Comparison of ENCODE assay signal across 10 cellular contexts in the genomic region with DNA sequence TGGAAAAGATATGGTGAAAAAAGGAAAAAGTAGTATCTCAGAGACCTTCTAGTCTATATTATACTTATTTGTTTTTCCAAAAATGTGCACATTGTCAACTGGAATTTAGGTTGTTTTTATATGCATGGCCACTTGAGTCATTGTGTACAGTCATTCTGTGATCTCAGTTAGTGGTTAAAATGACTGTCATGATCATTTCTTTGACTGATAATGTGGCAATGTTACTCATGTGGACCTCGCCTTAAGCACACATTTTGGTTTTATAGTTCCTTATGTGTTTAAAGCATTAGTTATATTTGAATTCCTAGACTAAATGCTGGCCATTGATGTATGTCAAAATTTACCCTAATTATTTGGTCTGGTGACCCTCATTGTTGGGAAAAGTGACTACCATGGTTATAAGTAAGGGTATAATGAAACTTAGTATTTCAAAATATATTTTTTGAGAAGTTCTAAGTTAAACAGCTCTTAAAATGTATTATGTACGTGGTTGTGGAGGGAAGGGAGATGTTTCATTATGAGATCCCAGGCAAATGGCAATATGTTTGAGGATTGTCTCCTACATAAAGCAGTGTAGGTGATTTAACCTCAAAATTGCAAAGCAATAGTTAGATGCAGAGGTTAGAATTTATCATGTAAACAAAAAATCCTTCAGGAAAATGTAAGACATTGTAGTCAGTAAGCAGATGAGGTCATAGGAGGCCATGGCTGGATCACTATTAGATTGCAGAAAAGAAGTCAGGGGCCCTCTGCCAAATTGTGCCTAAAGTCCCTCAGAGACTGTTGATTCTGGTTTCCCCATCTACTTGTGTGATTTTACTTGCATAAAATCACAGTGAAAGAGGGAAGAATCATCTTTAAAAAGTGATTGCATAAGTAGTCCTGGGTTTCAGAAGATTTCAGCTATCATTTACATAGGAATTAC. TPM values are rescaled to one million over a fixed set of nuclear protein-coding genes. Genes with fewer than 3 reads are reported as not detected.
DNase-seq lines count a peak whose midpoint lies in the region; ATAC-seq and TF ChIP-seq lines count a peak whose summit lies in the region.
"Had no signal": no experiment of that assay in that cellular context is flagged by ENCODE, and none has a peak within 500 bp of the region (broad histone marks: within the 10 kb centered on the region; RNA-seq: fewer than 3 reads in every experiment).

No MANE protein-coding gene starts in this region.

- H3K27ac ChIP-seq in smooth muscle cell (ENCODE audit: low read depth) (peak overlapping the region; percentile 89), vagina (no peak overlapping the region)

- no peaks in the 10 kb centered on the region for H3K36me3 ChIP-seq in smooth muscle cell (ENCODE audit: low read depth)
- H3K36me3 ChIP-seq in vagina = peaks cover 0 to 6% of the 10 kb centered on the region in 2 donors

- H3K9ac ChIP-seq in smooth muscle cell (ENCODE audit: low read depth) = peak overlapping the region; percentile 36

- no peaks in the 10 kb centered on the region for H3K27me3 ChIP-seq in smooth muscle cell (ENCODE audit: low read depth)
- no peaks in the 10 kb centered on the region for H3K27me3 ChIP-seq in vagina

- peak overlapping the region; percentile 64 for H3K4me2 ChIP-seq in smooth muscle cell

- H3K4me3 ChIP-seq in smooth muscle cell (no peak overlapping the region), vagina (no peak overlapping the region)

- H3K4me3 Mint-ChIP-seq in activated CD8-positive, alpha-beta memory T cell treated with anti-CD3 and anti-CD28 coated beads, Interleukin-2, amount 10 ng/mL, durations not matched to agents 7 days and 5 days = peak overlapping the region; percentile 51
- peak overlapping the region; percentile 35 for H3K4me3 Mint-ChIP-seq in T-helper 2 cell treated with Interferon-gamma antibody and Interleukin-4, amounts not matched to agents 5 μg/mL and 100 μg/mL, for 36 hours
- H3K4me3 Mint-ChIP-seq: B cell, T-cell had no signal

- no peak for DNase-seq in activated CD8-positive, alpha-beta memory T cell treated with anti-CD3 and anti-CD28 coated beads, Interleukin-2, amount 10 ng/mL, durations not matched to agents 7 days and 5 days
- DNase-seq in activated CD8-positive, alpha-beta memory T cell treated with anti-CD3 and anti-CD28 coated beads for 24 hours = no peak
- peak; percentile 12 for DNase-seq in T-helper 2 cell treated with Interferon-gamma antibody and Interleukin-4, amounts not matched to agents 5 μg/mL and 100 μg/mL, for 36 hours (ENCODE audit: low spot score)
- DNase-seq in smooth muscle cell (lab: John Stamatoyannopoulos, UW; ENCODE audit: unreplicated experiment) (no peak), vagina (ENCODE audit: extremely low spot score in 2 of 2) (no peak), epidermal melanocyte (ENCODE audit: insufficient read length, low spot score) (no peak), ACHN (no peak)
- DNase-seq: T-cell had no signal

- no peaks in the 10 kb centered on the region for H3K9me3 Mint-ChIP-seq in activated CD8-positive, alpha-beta memory T cell treated with anti-CD3 and anti-CD28 coated beads, Interleukin-2, amount 10 ng/mL, durations not matched to agents 7 days and 5 days (ENCODE audit: low read depth)
- H3K9me3 Mint-ChIP-seq in T-helper 2 cell treated with Interferon-gamma antibody and Interleukin-4, amounts not matched to agents 5 μg/mL and 100 μg/mL, for 36 hours = no peaks in the 10 kb centered on the region
- H3K9me3 Mint-ChIP-seq: T-cell had no signal

- TF ChIP-seq CTCF in smooth muscle cell (IDR thresholded peaks at IDR 0.05; ENCODE audit: borderline replicate concordance, insufficient read depth, poor library complexity, severe bottlenecking) = no peak
- no peak for TF ChIP-seq CTCF in vagina (IDR thresholded peaks at IDR 0.05)

- no peaks in the 10 kb centered on the region for H4K20me1 ChIP-seq in smooth muscle cell (ENCODE audit: low read depth)

- in situ Hi-C loops in ACHN (cut with HindIII; ENCODE audit: low pct_ligation_motif_present, low pct_unique_long_range_greater_than_20kb, low sequenced_read_pairs) = no loop called here

- no peaks in the 10 kb centered on the region for H3K27me3 Mint-ChIP-seq in activated CD8-positive, alpha-beta memory T cell treated with anti-CD3 and anti-CD28 coated beads, Interleukin-2, amount 10 ng/mL, durations not matched to agents 7 days and 5 days
- no peaks in the 10 kb centered on the region for H3K27me3 Mint-ChIP-seq in T-helper 2 cell treated with Interferon-gamma antibody and Interleukin-4, amounts not matched to agents 5 μg/mL and 100 μg/mL, for 36 hours (ENCODE audit: low read depth)
- H3K27me3 Mint-ChIP-seq: B cell, T-cell had no signal

- H3K27ac Mint-ChIP-seq in activated CD8-positive, alpha-beta memory T cell treated with anti-CD3 and anti-CD28 coated beads, Interleukin-2, amount 10 ng/mL, durations not matched to agents 7 days and 5 days = peak overlapping the region; percentile 89
- H3K27ac Mint-ChIP-seq in T-helper 2 cell treated with Interferon-gamma antibody and Interleukin-4, amounts not matched to agents 5 μg/mL and 100 μg/mL, for 36 hours = peak overlapping the region; percentile 62
- H3K27ac Mint-ChIP-seq: B cell, T-cell had no signal

- H3K36me3 Mint-ChIP-seq in activated CD8-positive, alpha-beta memory T cell treated with anti-CD3 and anti-CD28 coated beads, Interleukin-2, amount 10 ng/mL, durations not matched to agents 7 days and 5 days = peaks cover 5% of the 10 kb centered on the region
- peaks cover 3% of the 10 kb centered on the region for H3K36me3 Mint-ChIP-seq in T-helper 2 cell treated with Interferon-gamma antibody and Interleukin-4, amounts not matched to agents 5 μg/mL and 100 μg/mL, for 36 hours (ENCODE audit: low read depth)

- no peaks in the 10 kb centered on the region for H3K4me1 ChIP-seq in smooth muscle cell (ENCODE audit: low read depth)
- no peaks in the 10 kb centered on the region for H3K4me1 ChIP-seq in vagina

- no peaks in the 10 kb centered on the region for H3F3A ChIP-seq in smooth muscle cell (ENCODE audit: low read depth)

- intact Hi-C loops in vagina (cut with DNase I) = no loop called here

- peaks cover 35% of the 10 kb centered on the region for H3K4me1 Mint-ChIP-seq in activated CD8-positive, alpha-beta memory T cell treated with anti-CD3 and anti-CD28 coated beads, Interleukin-2, amount 10 ng/mL, durations not matched to agents 7 days and 5 days
- H3K4me1 Mint-ChIP-seq in T-helper 2 cell treated with Interferon-gamma antibody and Interleukin-4, amounts not matched to agents 5 μg/mL and 100 μg/mL, for 36 hours (ENCODE audit: low read depth) = peaks cover 25% of the 10 kb centered on the region

- H3K79me2 ChIP-seq in smooth muscle cell (ENCODE audit: low read depth) = no peaks in the 10 kb centered on the region

- no peak for TF ChIP-seq POLR2A in vagina (IDR thresholded peaks at IDR 0.05)

- CTCF ChIA-PET in activated CD8-positive, alpha-beta memory T cell treated with anti-CD3 and anti-CD28 coated beads, Interleukin-2, amount 10 ng/mL, durations not matched to agents 7 days and 5 days (lab: Charles Lee) = interaction anchor here (1.1 kb wide), 1 partner anchor 15 kb away, joined by 3 read pairs; no protein-coding TSS in a partner anchor

- H3K9me3 ChIP-seq in smooth muscle cell (replicated peaks; ENCODE audit: low read depth) = no peaks in the 10 kb centered on the region
- no peaks in the 10 kb centered on the region for H3K9me3 ChIP-seq in vagina

- WGBS in smooth muscle cell (ENCODE audit: low lambda C conversion rate) = 62% methylated on average over 2 of the region's 2 CpGs

- ATAC-seq in activated CD8-positive, alpha-beta memory T cell treated with anti-CD3 and anti-CD28 coated beads, Interleukin-2, amount 10 ng/mL, durations not matched to agents 7 days and 5 days = peak; percentile 96
- ATAC-seq in HG02885 (IDR thresholded peaks at IDR 0.05; ENCODE audit: poor library complexity, unreplicated experiment) = peak; percentile 86

- H2AFZ ChIP-seq in smooth muscle cell (ENCODE audit: low read depth) = no peak overlapping the region

RNA-seq across cellular contexts. Expression of a gene that starts 17.5 kb away (rescaled TPM):
- 10 to 100 TPM; 27.1 to 36.6 TPM for total RNA-seq in activated CD8-positive, alpha-beta memory T cell treated with anti-CD3 and anti-CD28 coated beads, Interleukin-2, amount 10 ng/mL, durations not matched to agents 7 days and 5 days
- total RNA-seq in smooth muscle cell = 16.5 and 22.4 TPM in 2 replicates
- polyA plus RNA-seq in smooth muscle cell = 43.5 and 52.7 TPM in 2 replicates
- total RNA-seq in vagina = 35.4 TPM

RNA-seq across cellular contexts. Expression of a gene that starts 51.9 kb away (rescaled TPM):
- total RNA-seq in activated CD8-positive, alpha-beta memory T cell treated with anti-CD3 and anti-CD28 coated beads, Interleukin-2, amount 10 ng/mL, durations not matched to agents 7 days and 5 days = 1 to 10 TPM; 8.8 to 9.1 TPM
- 10.4 and 32.7 TPM in 2 replicates for total RNA-seq in smooth muscle cell
- polyA plus RNA-seq in smooth muscle cell = 12.2 and 12.6 TPM in 2 replicates
- 4.7 TPM for total RNA-seq in vagina
